Comparison of ENCODE assay signal across 1 cellular context in genomic region chr13:108991416-108991815, GRCh38.
TF ChIP-seq lines count a peak whose summit lies in the region.

No MANE protein-coding gene starts in this region.

TF ChIP-seq in GM12878, 131 proteins besides CTCF, POLR2A, EP300 and RAD21:
- TF ChIP-seq BCL3 (IDR thresholded peaks at IDR 0.05; ENCODE audit: borderline replicate concordance, insufficient read depth, low read depth, low read length, poor library complexity, severe bottlenecking): peak; percentile 13
